Comparison of ENCODE assay signal across 8 cellular contexts in genomic region chr12:71746983-71747611, GRCh38. TPM values are rescaled to one million over a fixed set of nuclear protein-coding genes. Genes with fewer than 3 reads are reported as not detected.
DNase-seq lines count a peak whose midpoint lies in the region; ATAC-seq and TF ChIP-seq lines count a peak whose summit lies in the region.

No MANE protein-coding gene starts in this region.

- DNase-seq in COR-L47 (lab: John Stamatoyannopoulos, UW): peak; percentile 50
- peak; percentile 6 for DNase-seq in GM19240 (ENCODE audit: insufficient read length, low spot score)
- DNase-seq in NCI-H345 treated with DMSO at 0.1 percent for 48 hours (lab: John Stamatoyannopoulos, UW; ENCODE audit: unreplicated experiment): peak; percentile 32
- peak; percentile 16 for DNase-seq in activated CD4-positive, alpha-beta T cell treated with anti-CD3 and anti-CD28 coated beads for 1 hour
- peak in 2 of 10 donors; percentile 31 to 32 for DNase-seq in dorsolateral prefrontal cortex
- DNase-seq in memory B cell (ENCODE audit: low spot score in 2 of 2): peak; percentile 43 to 50
- peak; percentile 35 for DNase-seq in stimulated activated naive CD8-positive, alpha-beta T cell treated with anti-CD3 and anti-CD28 coated beads, Interleukin-15, Interleukin-2, amounts not matched to agents 100 U/mL and 50 U/mL, for 24 hours

- H3K4me3 ChIP-seq in dorsolateral prefrontal cortex: no peak overlapping the region

- ATAC-seq in HG03159 (IDR thresholded peaks at IDR 0.05; ENCODE audit: unreplicated experiment): peak; percentile 87
- peak; percentile 96 for ATAC-seq in memory B cell (ENCODE audit: low read depth)
- peak; percentile 75 for ATAC-seq in stimulated activated naive CD8-positive, alpha-beta T cell treated with anti-CD3 and anti-CD28 coated beads, Interleukin-15, Interleukin-2, amounts not matched to agents 100 U/mL and 50 U/mL, for 24 hours

- H3K9me3 Mint-ChIP-seq in memory B cell: no peaks in the 10 kb centered on the region

- no peak overlapping the region for H3K27ac Mint-ChIP-seq in memory B cell

- peaks cover 2% of the 10 kb centered on the region for H3K27me3 Mint-ChIP-seq in memory B cell

- H3K36me3 Mint-ChIP-seq in memory B cell: no peaks in the 10 kb centered on the region

- no peak overlapping the region for H3K27ac ChIP-seq in dorsolateral prefrontal cortex

- H3K27me3 ChIP-seq in dorsolateral prefrontal cortex: no peaks in the 10 kb centered on the region

- no peak overlapping the region for H3K4me3 Mint-ChIP-seq in memory B cell

- intact Hi-C loops in dorsolateral prefrontal cortex (cut with DNase I): loop anchor here (2.0 to 10.0 kb wide), 3 partner anchors 102 to 330 kb away; no protein-coding TSS in a partner anchor

- peak; percentile 32 to 83 (median 74) for TF ChIP-seq CTCF in dorsolateral prefrontal cortex (IDR thresholded peaks at IDR 0.05 in 54 of 56, conservative IDR thresholded peaks at IDR 0.05 in 2 of 56; ENCODE audit: low read depth in 1 of 56, partially characterized antibody in 56 of 56)

- peaks cover 5% of the 10 kb centered on the region for H3K4me1 Mint-ChIP-seq in memory B cell

RNA-seq across cellular contexts. Expression of gene RAB21, which starts 7.6 kb away (rescaled TPM):
- 100 to 1,000 TPM in 4 of 120 experiments, 10 to 100 TPM in 116; 57.7 to 116 (median 79.5) TPM for total RNA-seq in dorsolateral prefrontal cortex
